In genomic region chr7:7438851-7439250, GRCh38 we compare ENCODE assay signal across 10 cellular contexts.
DNase-seq lines count a peak whose midpoint lies in the region; ATAC-seq and TF ChIP-seq lines count a peak whose summit lies in the region.
"Had no signal": no experiment of that assay in that cellular context is flagged by ENCODE, and none has a peak within 500 bp of the region (broad histone marks: within the 10 kb centered on the region; RNA-seq: fewer than 3 reads in every experiment).

No MANE protein-coding gene starts in this region.

- 0 out of 2 replicates have a peak, but pooled peaks cover 6% of the 10 kb centered on the region for H3K9me2 ChIP-seq in GM23338 (ENCODE audit: insufficient read depth)

- H3K27me3 ChIP-seq in GM23338 (ENCODE audit: insufficient read depth) (no peaks in the 10 kb centered on the region), RWPE2 (ENCODE audit: insufficient read depth, poor library complexity, severe bottlenecking) (no peaks in the 10 kb centered on the region), foreskin keratinocyte (no peaks in the 10 kb centered on the region), gastroesophageal sphincter (no peaks in the 10 kb centered on the region)

- no peaks in the 10 kb centered on the region for H3K36me3 ChIP-seq in GM23338 (ENCODE audit: insufficient read depth)
- no peaks in the 10 kb centered on the region for H3K36me3 ChIP-seq in RWPE2 (ENCODE audit: low read depth)
- H3K36me3 ChIP-seq in gastroesophageal sphincter: no peaks in the 10 kb centered on the region

- H3K27ac ChIP-seq in 22Rv1: peak overlapping the region; percentile 19
- no peak overlapping the region for H3K27ac ChIP-seq in GM23338 (ENCODE audit: low read depth)
- peak overlapping the region; percentile 87 for H3K27ac ChIP-seq in RWPE2 (ENCODE audit: poor library complexity, severe bottlenecking)
- no peak overlapping the region for H3K27ac ChIP-seq in foreskin keratinocyte
- no peak overlapping the region for H3K27ac ChIP-seq in gastroesophageal sphincter

- H3K4me1 Mint-ChIP-seq in GM23338: peaks cover 24% of the 10 kb centered on the region

- H3K27me3 Mint-ChIP-seq in GM23338 (ENCODE audit: insufficient read depth, low read depth, poor library complexity): no peaks in the 10 kb centered on the region

- no peak for TF ChIP-seq EP300 in gastroesophageal sphincter (IDR thresholded peaks at IDR 0.05)

- ATAC-seq in GM23338 (no peak), RWPE2 (ENCODE audit: low read depth) (peak; percentile 100), foreskin keratinocyte (peak; percentile 100), gastroesophageal sphincter (no peak)

- no peak overlapping the region for H3K4me2 ChIP-seq in GM23338

- no peaks in the 10 kb centered on the region for H3F3A ChIP-seq in GM23338 (replicated peaks; ENCODE audit: low read depth)

- no peaks in the 10 kb centered on the region for H3K79me2 ChIP-seq in GM23338 (replicated peaks; ENCODE audit: insufficient read depth)

- H2AFZ ChIP-seq in GM23338: 0 out of 2 replicates have a peak overlapping the region, but pooled peaks have one; percentile 33

- DNase-seq in GM23338 (ENCODE audit: low spot score) (no peak), RWPE2 (ENCODE audit: low spot score) (peak; percentile 85), foreskin keratinocyte (peak; percentile 94 to 97), NCI-H128 (lab: John Stamatoyannopoulos, UW; ENCODE audit: unreplicated experiment) (no peak), NK-92 (lab: John Stamatoyannopoulos, UW; ENCODE audit: unreplicated experiment) (no peak), GM10266 (ENCODE audit: extremely low spot score) (no peak)
- DNase-seq: cortex of kidney, DND-41 had no signal

- H3K4me3 Mint-ChIP-seq in GM23338: no peak overlapping the region

- TF ChIP-seq POLR2A in gastroesophageal sphincter (IDR thresholded peaks at IDR 0.05): no peak

- H3K9me3 ChIP-seq in RWPE2 (ENCODE audit: severe bottlenecking) (no peaks in the 10 kb centered on the region), gastroesophageal sphincter (no peaks in the 10 kb centered on the region)

- no peak overlapping the region for H3K4me3 ChIP-seq in GM23338
- H3K4me3 ChIP-seq in RWPE2 (ENCODE audit: severe bottlenecking): no peak overlapping the region
- H3K4me3 ChIP-seq in gastroesophageal sphincter: no peak overlapping the region

- TF ChIP-seq CTCF in 22Rv1 (IDR thresholded peaks at IDR 0.05) (no peak), GM23338 (conservative IDR thresholded peaks at IDR 0.05; ENCODE audit: low read depth in 2 of 2) (no peak), RWPE2 (IDR thresholded peaks at IDR 0.05; ENCODE audit: poor library complexity, severe bottlenecking) (no peak), foreskin keratinocyte (conservative IDR thresholded peaks at IDR 0.05) (peak; percentile 26), gastroesophageal sphincter (IDR thresholded peaks at IDR 0.05) (no peak), GM10266 (IDR thresholded peaks at IDR 0.05; ENCODE audit: control insufficient read depth, insufficient read depth, low read depth, missing control alignments) (no peak)

- H3K36me3 Mint-ChIP-seq in GM23338 (ENCODE audit: low read depth): no peaks in the 10 kb centered on the region

- no peaks in the 10 kb centered on the region for H4K20me1 ChIP-seq in GM23338 (replicated peaks; ENCODE audit: insufficient read depth)

- H3K27ac Mint-ChIP-seq in GM23338: 0 out of 2 replicates have a peak overlapping the region, but pooled peaks have one; percentile 12

- no peaks in the 10 kb centered on the region; the same call in 2 of the 3 replicates for H3K9me3 Mint-ChIP-seq in GM23338

- H3K4me1 ChIP-seq in GM23338 (ENCODE audit: insufficient read depth) (peaks cover 25% of the 10 kb centered on the region), RWPE2 (ENCODE audit: insufficient read depth, poor library complexity, severe bottlenecking) (peaks cover 19% of the 10 kb centered on the region), foreskin keratinocyte (peaks cover 6% of the 10 kb centered on the region), gastroesophageal sphincter (no peaks in the 10 kb centered on the region)

- 32 to 39% methylated on average over 3 to 4 of the region's 5 CpGs for WGBS in gastroesophageal sphincter (ENCODE audit: low coverage in 1 of 2), 2 donors

TF ChIP-seq in GM23338, 12 proteins besides CTCF, POLR2A, EP300 and RAD21 (continues in another document):
- TF ChIP-seq JUNB (IDR thresholded peaks at IDR 0.05; ENCODE audit: unreplicated experiment) (no peak), NANOG (IDR thresholded peaks at IDR 0.05; ENCODE audit: borderline replicate concordance) (no peak), CREB1 (CRISPR knock-in tag; IDR thresholded peaks at IDR 0.05; ENCODE audit: low read depth) (no peak), EZH2 (IDR thresholded peaks at IDR 0.05; ENCODE audit: low read depth, unreplicated experiment) (no peak), ZNF114 (CRISPR knock-in tag; IDR thresholded peaks at IDR 0.05) (no peak), REST (IDR thresholded peaks at IDR 0.05; ENCODE audit: unreplicated experiment) (no peak), POLR2AphosphoS5 (IDR thresholded peaks at IDR 0.05; ENCODE audit: low read depth) (no peak), ETS1 (IDR thresholded peaks at IDR 0.05) (no peak), EZH2phosphoT487 (IDR thresholded peaks at IDR 0.05; ENCODE audit: unreplicated experiment) (no peak)

Comparison
In these comparisons a context has a peak if more than half of its experiments do, and no peak if none do; other contexts are left out.
1. H3K27ac ChIP-seq: peak in 22Rv1 (single experiment) and RWPE2 (single experiment); none in GM23338 (single experiment), foreskin keratinocyte (single experiment) and gastroesophageal sphincter (0 of 4).
2. ATAC-seq: peak in RWPE2 (single experiment) and foreskin keratinocyte (single experiment); none in GM23338 (single experiment) and gastroesophageal sphincter (single experiment).
3. DNase-seq: peak in RWPE2 (single experiment) and foreskin keratinocyte (2 of 2); none in GM23338 (single experiment), NCI-H128 (single experiment), NK-92 (single experiment) and GM10266 (single experiment).